ENCODE assay signal across 15 cellular contexts in genomic region chr18:50183556-50183955, GRCh38. TPM values are rescaled to one million over a fixed set of nuclear protein-coding genes. Genes with fewer than 3 reads are reported as not detected.
DNase-seq lines count a peak whose midpoint lies in the region; ATAC-seq and TF ChIP-seq lines count a peak whose summit lies in the region.
"Had no signal": no experiment of that assay in that cellular context is flagged by ENCODE, and none has a peak within 500 bp of the region (broad histone marks: within the 10 kb centered on the region; RNA-seq: fewer than 3 reads in every experiment).

No MANE protein-coding gene starts in this region.

- intact Hi-C loops in mammary epithelial cell (cut with micrococcal nuclease): no loop called here

- WGBS in mammary epithelial cell (ENCODE audit: low coverage, missing lambda C conversion rate): 13% methylated on average over 3 of the region's 5 CpGs

- dilution Hi-C loops in mammary epithelial cell (cut with HindIII; ENCODE audit: low sequenced_read_pairs): no loop called here

- H3K9me3 ChIP-seq in mammary epithelial cell (replicated peaks; ENCODE audit: insufficient read depth, low read length): no peaks in the 10 kb centered on the region
- H3K9me3 ChIP-seq: transverse colon had no signal

- H3K9me3 Mint-ChIP-seq in effector memory CD8-positive, alpha-beta T cell: no peaks in the 10 kb centered on the region

- no peaks in the 10 kb centered on the region for H3K36me3 Mint-ChIP-seq in effector memory CD8-positive, alpha-beta T cell (ENCODE audit: insufficient read depth)

- H3K9ac ChIP-seq in mammary epithelial cell (ENCODE audit: insufficient read depth, low read length): peak overlapping the region; percentile 40
- H3K9ac ChIP-seq: parathyroid adenoma had no signal

- in situ Hi-C loops in mammary epithelial cell (cut with MboI; ENCODE audit: low sequenced_read_pairs in 2 of 2): no loop called here

- peak overlapping the region; percentile 50 for H3K27ac ChIP-seq in mammary epithelial cell (ENCODE audit: insufficient read depth, low read depth, low read length)
- H3K27ac ChIP-seq: parathyroid adenoma, transverse colon had no signal

- peaks cover 43 to 54% of the 10 kb centered on the region in 2 donors for H3K27me3 Mint-ChIP-seq in effector memory CD8-positive, alpha-beta T cell

- H3K4me3 ChIP-seq in mammary epithelial cell (replicated peaks in 1 of 3; ENCODE audit: insufficient read depth in 1 of 3, low read depth in 2 of 3, low read length in 3 of 3): no peak overlapping the region
- H3K4me3 ChIP-seq: transverse colon had no signal

- no peak overlapping the region for H3K4me3 Mint-ChIP-seq in effector memory CD8-positive, alpha-beta T cell

- H3K36me3 ChIP-seq in mammary epithelial cell (ENCODE audit: insufficient read depth, low read length): no peaks in the 10 kb centered on the region
- H3K36me3 ChIP-seq: transverse colon had no signal

- DNase-seq in DMS53 (lab: John Stamatoyannopoulos, UW) (peak; percentile 53), DMS53 treated with DMSO at 0.1 percent for 48 hours (lab: John Stamatoyannopoulos, UW; ENCODE audit: unreplicated experiment) (no peak), NCI-H2171 treated with DMSO at 0.1 percent for 48 hours (lab: John Stamatoyannopoulos, UW) (peak; percentile 20), mammary epithelial cell (peak; percentile 97), myocyte (ENCODE audit: low read depth) (peak; percentile 8), NCI-H774 (lab: John Stamatoyannopoulos, UW) (no peak)
- no peak for DNase-seq in effector memory CD8-positive, alpha-beta T cell
- DNase-seq: 8988T; activated CD4-positive, alpha-beta T cell treated with anti-CD3 and anti-CD28 coated beads, Interleukin-2, amount 50 U/mL, for 1 hour; activated effector memory CD4-positive, alpha-beta T cell treated with anti-CD3 and anti-CD28 coated beads, Interleukin-2, amount 50 U/mL, for 16 hours; central memory CD4-positive, alpha-beta T cell; SW 1271; transverse colon had no signal

- no peaks in the 10 kb centered on the region for H4K20me1 ChIP-seq in mammary epithelial cell (ENCODE audit: insufficient read depth, low read length)

- peaks cover 20% of the 10 kb centered on the region for H3K4me1 ChIP-seq in mammary epithelial cell (ENCODE audit: insufficient read depth, low read length)

- peaks cover 36% of the 10 kb centered on the region for H3K79me2 ChIP-seq in mammary epithelial cell (ENCODE audit: insufficient read depth, low read length)

- H2AFZ ChIP-seq in mammary epithelial cell (ENCODE audit: low read depth, low read length): no peak overlapping the region
- H2AFZ ChIP-seq: parathyroid adenoma had no signal

- no peaks in the 10 kb centered on the region for H3K4me1 Mint-ChIP-seq in effector memory CD8-positive, alpha-beta T cell (ENCODE audit: low read depth in 2 of 2)

- TF ChIP-seq CTCF in mammary epithelial cell (conservative IDR thresholded peaks at IDR 0.05 in 1 of 2, IDR thresholded peaks at IDR 0.05 in 1 of 2; ENCODE audit: extremely low read depth in 1 of 2, insufficient read depth in 1 of 2, low read depth in 1 of 2, low read length in 2 of 2): no peak

- no peaks in the 10 kb centered on the region for H3K27me3 ChIP-seq in mammary epithelial cell (ENCODE audit: insufficient read depth, low read length)
- H3K27me3 ChIP-seq: transverse colon had no signal

- no peak overlapping the region for H3K27ac Mint-ChIP-seq in effector memory CD8-positive, alpha-beta T cell

- ATAC-seq in effector memory CD8-positive, alpha-beta T cell (replicated peaks): no peak
- no peak for ATAC-seq in GM21786 (IDR thresholded peaks at IDR 0.05; ENCODE audit: unreplicated experiment)

- CTCF ChIA-PET in mammary epithelial cell (lab: Charles Lee; ENCODE audit: low non-redundant PET): no interaction called here

- peak overlapping the region; percentile 69 for H3K4me2 ChIP-seq in mammary epithelial cell (ENCODE audit: insufficient read depth, low read depth, low read length)

- no TSS peak for BruUV-seq in mammary epithelial cell (replicated peaks; lab: Mats Ljungman, UMichigan)

RNA-seq across cellular contexts. Expression of gene MYO5B, which starts 11.4 kb away (rescaled TPM):
- total RNA-seq in mammary epithelial cell (10 to 100 TPM; 29.8 to 31.7 TPM), myocyte (14.7 and 24.8 TPM in 2 replicates)
- 13.1 TPM for polyA plus RNA-seq in mammary epithelial cell
- polyA minus RNA-seq in mammary epithelial cell: 43.7 TPM
- polyA plus RNA-seq in myocyte (2012): 2.9 TPM

Comparison
In these comparisons a context has a peak if more than half of its experiments do, and no peak if none do; other contexts are left out.
1. DNase-seq: peak in DMS53 (single experiment), NCI-H2171 treated with DMSO at 0.1 percent for 48 hours (single experiment), mammary epithelial cell (single experiment) and myocyte (single experiment); none in DMS53 treated with DMSO at 0.1 percent for 48 hours (single experiment), effector memory CD8-positive, alpha-beta T cell (0 of 3) and NCI-H774 (single experiment).